ENCODE assay signal across 8 cellular contexts in genomic region chrX:30570505-30570904, GRCh38. TPM values are rescaled to one million over a fixed set of nuclear protein-coding genes. Genes with fewer than 3 reads are reported as not detected.
A peak's percentile ranks its signal among the peaks of the same experiment; 100 is the strongest.
DNase-seq lines count a peak whose midpoint lies in the region; ATAC-seq, FAIRE-seq and TF ChIP-seq lines count a peak whose summit lies in the region.

No MANE protein-coding gene starts in this region.

- H3K27me3 ChIP-seq in A673 (replicated peaks; ENCODE audit: insufficient read depth, low read depth, low read length, poor library complexity): no peaks in the 10 kb centered on the region

- CTCF ChIA-PET in A673 (lab: Charles Lee): interaction anchor here (0.6 to 1.0 kb wide), 2 partner anchors 111 to 119 kb away, joined by 5 read pairs; no protein-coding TSS in a partner anchor

- ATAC-seq in GM19023 (IDR thresholded peaks at IDR 0.05; ENCODE audit: unreplicated experiment): no peak
- ATAC-seq in HG03097 (IDR thresholded peaks at IDR 0.05; ENCODE audit: low FRiP score, unreplicated experiment): no peak
- no peak for ATAC-seq in HG02571 (IDR thresholded peaks at IDR 0.05; ENCODE audit: unreplicated experiment)

- no peak overlapping the region for H3K4me3 ChIP-seq in A673 (ENCODE audit: low read depth, low read length, poor library complexity, severe bottlenecking)

- BruUV-seq in A673 (replicated peaks; lab: Mats Ljungman, UMichigan): no TSS peak

- no peaks in the 10 kb centered on the region for H3K4me1 ChIP-seq in A673 (ENCODE audit: insufficient read depth, low read length, poor library complexity, severe bottlenecking)

- H3K27ac ChIP-seq in A673 (ENCODE audit: low read depth, low read length, poor library complexity, severe bottlenecking): no peak overlapping the region

- DNase-seq in A673 (ENCODE audit: low spot score) (peak; percentile 41), globus pallidus (ENCODE audit: low spot score) (no peak)

- POLR2A ChIA-PET in A673 (lab: Charles Lee; ENCODE audit: low non-redundant PET): no interaction called here

- peak; percentile 63 for TF ChIP-seq CTCF in A673 (conservative IDR thresholded peaks at IDR 0.05; ENCODE audit: low read depth, low read length)
- TF ChIP-seq CTCF in GM12873 (IDR thresholded peaks at IDR 0.05; ENCODE audit: insufficient read depth, low read depth, low read length, missing control alignments): peak; percentile 45

- H3K36me3 ChIP-seq in A673 (ENCODE audit: insufficient read depth, low read length, poor library complexity, severe bottlenecking): no peaks in the 10 kb centered on the region

- H3K9me3 ChIP-seq in A673 (ENCODE audit: low read depth, low read length, poor library complexity, severe bottlenecking): no peaks in the 10 kb centered on the region

- FAIRE-seq in TTC549 (lab: Jason Lieb, UNC): peak; percentile 28
- FAIRE-seq in islet of Langerhans (lab: Jason Lieb, UNC): peak; percentile 98

- intact Hi-C loops in A673 (cut with micrococcal nuclease; ENCODE audit: unreplicated experiment): loop anchor here (1.0 kb wide), 1 partner anchor 143 kb away; no protein-coding TSS in a partner anchor

RNA-seq across cellular contexts. Expression of gene TASL, which starts 7.1 kb away (rescaled TPM):
- total RNA-seq in A673 (2021): not detected in 2 replicates
